Comparison of ENCODE assay signal across 30 cellular contexts in the genomic region with DNA sequence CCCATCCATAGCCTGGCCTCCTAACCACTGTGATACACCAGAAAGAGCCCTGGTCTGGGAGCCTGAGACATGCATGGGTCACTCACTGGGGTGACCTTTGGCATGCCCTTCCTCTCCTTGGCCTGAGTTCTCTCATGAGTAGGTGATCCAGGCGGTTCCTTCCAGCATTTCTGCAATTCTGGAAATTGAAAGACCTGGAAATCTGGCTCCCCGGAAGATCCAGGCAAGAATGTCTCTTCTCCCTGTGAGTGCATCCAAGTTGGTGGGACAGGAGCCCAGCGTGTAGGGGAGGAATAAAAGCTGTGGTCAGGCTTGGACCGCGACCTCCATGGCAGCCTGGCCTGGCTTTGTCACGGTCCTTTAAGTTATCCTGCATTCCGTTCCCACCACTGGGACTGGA. TPM values are rescaled to one million over a fixed set of nuclear protein-coding genes. Genes with fewer than 3 reads are reported as not detected.
"Had no signal": no experiment of that assay in that cellular context is flagged by ENCODE, and none has a peak within 500 bp of the region (broad histone marks: within the 10 kb centered on the region; RNA-seq: fewer than 3 reads in every experiment).

No MANE protein-coding gene starts in this region.

- DNase-seq: activated CD4-positive, alpha-beta memory T cell treated with anti-CD3 and anti-CD28 coated beads for 36 hours; activated CD4-positive, alpha-beta T cell treated with anti-CD3 and anti-CD28 coated beads for 36 hours; activated CD4-positive, alpha-beta T cell treated with anti-CD3 and anti-CD28 coated beads, Interleukin-2, amount 10 ng/mL, durations not matched to agents 24 days and 14 days; activated CD4-positive, CD25-positive, alpha-beta regulatory T cell; activated CD4-positive, CD25-positive, alpha-beta regulatory T cell treated with anti-CD3 and anti-CD28 coated beads, Interleukin-2, amount 50 U/mL, for 72 hours; activated CD8-positive, alpha-beta memory T cell treated with anti-CD3 and anti-CD28 coated beads, Interleukin-2, amount 10 ng/mL, durations not matched to agents 7 days and 5 days; activated CD8-positive, alpha-beta memory T cell treated with anti-CD3 and anti-CD28 coated beads, Interleukin-2, amount 50 U/mL, for 4 hours; activated CD8-positive, alpha-beta T cell treated with anti-CD3 and anti-CD28 coated beads, Interleukin-2, amount 10 ng/mL, durations not matched to agents 7 days and 5 days; activated effector memory CD4-positive, alpha-beta T cell treated with anti-CD3 and anti-CD28 coated beads, Interleukin-2, amount 50 U/mL, for 16 hours; activated naive CD4-positive, alpha-beta T cell treated with anti-CD3 and anti-CD28 coated beads, Interleukin-2, amount 10 ng/mL, durations not matched to agents 7 days and 5 days; activated naive CD8-positive, alpha-beta T cell treated with anti-CD3 and anti-CD28 coated beads, Interleukin-2, amount 10 ng/mL, durations not matched to agents 7 days and 5 days; activated T-cell treated with anti-CD3 and anti-CD28 coated beads, Interleukin-2, amount 50 U/mL, for 1 hour; activated T-cell treated with anti-CD3 and anti-CD28 coated beads, Interleukin-2, amount 50 U/mL, for 48 hours; cortex of kidney; dermis blood vessel endothelial cell; effector CD4-positive, alpha-beta T cell; effector memory CD8-positive, alpha-beta T cell; erythroblast; foreskin keratinocyte; gastrocnemius medialis; glutamatergic neuron; T-helper 2 cell; WERI-Rb-1 had no signal

- H3K4me1 ChIP-seq: foreskin keratinocyte had no signal

- H3K27ac ChIP-seq: ascending aorta, foreskin keratinocyte, WERI-Rb-1 had no signal

- H3K4me3 ChIP-seq: ascending aorta, esophagus muscularis mucosa, gastrocnemius medialis, heart left ventricle had no signal

- FAIRE-seq: colon, TTC549 had no signal

- H3K9me3 ChIP-seq: ascending aorta, esophagus muscularis mucosa, gastrocnemius medialis, heart left ventricle had no signal

- H3K27me3 ChIP-seq: ascending aorta, gastrocnemius medialis, heart left ventricle had no signal

- H3K36me3 ChIP-seq: ascending aorta, esophagus muscularis mucosa, gastrocnemius medialis, heart left ventricle, WERI-Rb-1 had no signal

RNA-seq across cellular contexts. Expression of a gene that starts 16.1 kb away (rescaled TPM):
- total RNA-seq: activated CD4-positive, alpha-beta memory T cell treated with anti-CD3 and anti-CD28 coated beads for 36 hours; activated CD8-positive, alpha-beta memory T cell treated with anti-CD3 and anti-CD28 coated beads, Interleukin-2, amount 10 ng/mL, durations not matched to agents 7 days and 5 days; activated CD8-positive, alpha-beta T cell treated with anti-CD3 and anti-CD28 coated beads, Interleukin-2, amount 10 ng/mL, durations not matched to agents 7 days and 5 days; activated naive CD4-positive, alpha-beta T cell treated with anti-CD3 and anti-CD28 coated beads, Interleukin-2, amount 50 U/mL, for 72 hours; activated naive CD8-positive, alpha-beta T cell treated with anti-CD3 and anti-CD28 coated beads, Interleukin-2, amount 10 ng/mL, durations not matched to agents 7 days and 5 days; T-helper 1 cell treated with Interleukin-12 subunit alpha and Interleukin-12 subunit beta and Interleukin-4 antibody, amounts not matched to agents 30 ng/mL and 1 ng/mL, for 36 hours had no signal
